Comparison of ENCODE assay signal across 9 cellular contexts in genomic region chr2:86704482-86704971, GRCh38. TPM values are rescaled to one million over a fixed set of nuclear protein-coding genes. Genes with fewer than 3 reads are reported as not detected.
A peak's percentile ranks its signal among the peaks of the same experiment; 100 is the strongest.
DNase-seq lines count a peak whose midpoint lies in the region; ATAC-seq and TF ChIP-seq lines count a peak whose summit lies in the region.
"Had no signal": no experiment of that assay in that cellular context is flagged by ENCODE, and none has a peak within 500 bp of the region (broad histone marks: within the 10 kb centered on the region; RNA-seq: fewer than 3 reads in every experiment).

No MANE protein-coding gene starts in this region.

- no peaks in the 10 kb centered on the region for H3K9me2 ChIP-seq in MM.1S (replicated peaks; ENCODE audit: insufficient read depth, low read length)

- POLR2A ChIA-PET in HEK293 (lab: Yijun Ruan, JAX) = interaction anchor here (1.3 to 1.4 kb wide), 2 partner anchors 83 to 264 kb away, joined by 3 to 6 read pairs; partner anchors contain the start of gene KDM3A

- H3K4me2 ChIP-seq in MM.1S (ENCODE audit: low read depth, low read length) = no peak overlapping the region

- H3K27me3 ChIP-seq in adrenal gland = no peaks in the 10 kb centered on the region
- H3K27me3 ChIP-seq in MM.1S (replicated peaks; ENCODE audit: insufficient read depth, low read length) = no peaks in the 10 kb centered on the region

- H3K9me3 ChIP-seq in HEK293 (ENCODE audit: control insufficient read depth, insufficient read depth, low read depth, low read length) = no peaks in the 10 kb centered on the region
- H3K9me3 ChIP-seq in adrenal gland (replicated peaks in 1 of 3) = no peaks in the 10 kb centered on the region
- H3K9me3 ChIP-seq in MM.1S (replicated peaks; ENCODE audit: insufficient read depth, low read length) = no peaks in the 10 kb centered on the region

- H3K27ac ChIP-seq in HEK293 (ENCODE audit: extremely low read depth, low read depth, low read length) (peak overlapping the region; percentile 50; the same call in 1 of the 2 replicates), adrenal gland (peak overlapping the region in 3 of 5 donors; percentile 44 to 61 (median 53)), MM.1S (ENCODE audit: low read length) (no peak overlapping the region)

- H3K9ac ChIP-seq in MM.1S (ENCODE audit: low read length) = no peak overlapping the region

- CTCF ChIA-PET in HEK293 (lab: Yijun Ruan, JAX) = no interaction called here

- H3F3A ChIP-seq in MM.1S (ENCODE audit: insufficient read depth, low read length) = no peaks in the 10 kb centered on the region

- H3K36me3 ChIP-seq in HEK293 (ENCODE audit: control insufficient read depth in 2 of 2, insufficient read depth in 1 of 2, low read length in 2 of 2) = no peaks in the 10 kb centered on the region
- no peaks in the 10 kb centered on the region for H3K36me3 ChIP-seq in adrenal gland (replicated peaks in 1 of 2)
- no peaks in the 10 kb centered on the region for H3K36me3 ChIP-seq in MM.1S (replicated peaks; ENCODE audit: insufficient read depth, low read length)

- H3K4me1 ChIP-seq in HEK293 (ENCODE audit: control insufficient read depth, insufficient read depth, low read length) = peaks cover 13% of the 10 kb centered on the region; the same call in 1 of the 2 replicates
- H3K4me1 ChIP-seq in adrenal gland (replicated peaks in 1 of 2) = peaks cover 0 to 10% of the 10 kb centered on the region in 2 donors
- H3K4me1 ChIP-seq in MM.1S (ENCODE audit: low read length) = no peaks in the 10 kb centered on the region

- no peaks in the 10 kb centered on the region for H3K79me2 ChIP-seq in MM.1S (ENCODE audit: low read length)

- no peak overlapping the region for H2AFZ ChIP-seq in MM.1S (ENCODE audit: low read length)

- no peaks in the 10 kb centered on the region for H4K20me1 ChIP-seq in MM.1S (ENCODE audit: insufficient read depth, low read length)

- TF ChIP-seq CTCF in HEK293 (tag by site-specific recombination; IDR thresholded peaks at IDR 0.05) = no peak
- TF ChIP-seq CTCF in adrenal gland (IDR thresholded peaks at IDR 0.05) = no peak
- no peak for TF ChIP-seq CTCF in MM.1S (IDR thresholded peaks at IDR 0.05; ENCODE audit: low read length)

- DNase-seq in adrenal gland (peak in 5 of 7 donors; percentile 16 to 49 (median 34)), left ventricle myocardium superior (peak; percentile 69), smooth muscle cell of the brain vasculature (ENCODE audit: low read depth, low spot score) (peak; percentile 56), MM.1S (no peak), NK-92 (lab: John Stamatoyannopoulos, UW; ENCODE audit: unreplicated experiment) (no peak)
- DNase-seq: activated effector memory CD4-positive, alpha-beta T cell treated with anti-CD3 and anti-CD28 coated beads, Interleukin-2, amount 50 U/mL, for 16 hours had no signal

- intact Hi-C loops in adrenal gland (cut with DNase I) (no loop called here), left ventricle myocardium superior (cut with micrococcal nuclease) (no loop called here)

- 37 to 45% (median 39%) methylated on average over 4 of the region's 4 CpGs for WGBS in adrenal gland, 4 donors

- peak in 1 of 2 donors; percentile 52 for TF ChIP-seq POLR2A in adrenal gland (IDR thresholded peaks at IDR 0.05)

- ATAC-seq in left ventricle myocardium superior (peak; percentile 92), HG03280 (IDR thresholded peaks at IDR 0.05; ENCODE audit: unreplicated experiment) (no peak), HG03521 (IDR thresholded peaks at IDR 0.05; ENCODE audit: unreplicated experiment) (no peak)

- no peak overlapping the region for H3K4me3 ChIP-seq in HEK293 (ENCODE audit: low read depth, low read length)
- H3K4me3 ChIP-seq in adrenal gland = no peak overlapping the region
- H3K4me3 ChIP-seq in MM.1S (ENCODE audit: low read length) = no peak overlapping the region

TF ChIP-seq in HEK293, 187 proteins besides CTCF, POLR2A, EP300 and RAD21 (continues in another document):
- TF ChIP-seq ZNF639 (tag by site-specific recombination; IDR thresholded peaks at IDR 0.05) (no peak), INSM2 (tag by site-specific recombination; IDR thresholded peaks at IDR 0.05) (0 out of 2 replicates have a peak, but pooled peaks have one; percentile 51), MZF1 (tag by site-specific recombination; IDR thresholded peaks at IDR 0.05; ENCODE audit: borderline replicate concordance) (no peak), SP7 (tag by site-specific recombination; IDR thresholded peaks at IDR 0.05) (0 out of 2 replicates have a peak, but pooled peaks have one; percentile 52), ZNF629 (tag by site-specific recombination; IDR thresholded peaks at IDR 0.05) (peak; percentile 18; the same call in 1 of the 2 replicates), ZNF398 (tag by site-specific recombination; IDR thresholded peaks at IDR 0.05) (peak; percentile 38), ZNF600 (tag by site-specific recombination; IDR thresholded peaks at IDR 0.05) (peak; percentile 61), GFI1B (tag by site-specific recombination; IDR thresholded peaks at IDR 0.05) (no peak), ZNF184 (tag by site-specific recombination; IDR thresholded peaks at IDR 0.05) (no peak)

RNA-seq across cellular contexts. Expression of gene RMND5A, which starts 15.6 kb away (rescaled TPM):
- 10 to 100 TPM; 22.8 to 45.9 (median 38.0) TPM for total RNA-seq in adrenal gland
- polyA plus RNA-seq in adrenal gland = 10 to 100 TPM in 2 of 3 donors, 1 to 10 TPM in 1; 8.2 to 28.4 (median 11.7) TPM
- 114 TPM for total RNA-seq in left ventricle myocardium superior

Comparison
In these comparisons a context has a peak if more than half of its experiments do, and no peak if none do; other contexts are left out.
1. DNase-seq: peak in adrenal gland (5 of 7), left ventricle myocardium superior (single experiment) and smooth muscle cell of the brain vasculature (single experiment); none in MM.1S (single experiment) and NK-92 (single experiment).